1 cellular context compared by ENCODE assay signal in the genomic region with DNA sequence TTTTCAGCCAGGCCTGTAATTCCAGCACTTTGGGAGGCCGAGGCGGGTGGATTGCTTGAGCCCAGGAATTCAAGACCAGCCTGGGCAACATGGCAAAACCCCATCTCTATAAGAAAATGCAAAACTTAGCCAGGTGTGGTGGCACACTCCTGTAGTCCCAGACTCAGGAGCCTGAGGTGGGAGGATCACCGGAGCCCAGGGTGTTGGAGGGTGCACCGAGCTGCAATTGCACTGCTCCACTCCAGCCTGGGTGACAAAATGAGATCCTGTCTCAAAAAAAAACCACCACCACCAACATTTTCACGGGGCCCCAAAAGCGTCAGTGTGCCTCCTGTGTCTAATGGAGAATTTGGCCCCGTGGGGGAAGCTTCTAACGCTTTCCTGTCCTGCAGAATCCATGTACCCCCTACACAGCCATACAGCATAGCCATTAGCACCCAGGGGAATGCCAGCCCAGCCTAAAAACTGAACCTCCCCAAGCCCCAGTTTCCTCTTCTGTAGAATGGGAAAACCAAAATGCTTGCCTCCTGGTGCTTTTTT.
TF ChIP-seq lines count a peak whose summit lies in the region.

No MANE protein-coding gene starts in this region.

TF ChIP-seq in GM12878, 131 proteins besides CTCF, POLR2A, EP300 and RAD21:
- TF ChIP-seq MXI1 (IDR thresholded peaks at IDR 0.05; ENCODE audit: low read depth, low read length), result no peak
- TF ChIP-seq, protein P1, sequence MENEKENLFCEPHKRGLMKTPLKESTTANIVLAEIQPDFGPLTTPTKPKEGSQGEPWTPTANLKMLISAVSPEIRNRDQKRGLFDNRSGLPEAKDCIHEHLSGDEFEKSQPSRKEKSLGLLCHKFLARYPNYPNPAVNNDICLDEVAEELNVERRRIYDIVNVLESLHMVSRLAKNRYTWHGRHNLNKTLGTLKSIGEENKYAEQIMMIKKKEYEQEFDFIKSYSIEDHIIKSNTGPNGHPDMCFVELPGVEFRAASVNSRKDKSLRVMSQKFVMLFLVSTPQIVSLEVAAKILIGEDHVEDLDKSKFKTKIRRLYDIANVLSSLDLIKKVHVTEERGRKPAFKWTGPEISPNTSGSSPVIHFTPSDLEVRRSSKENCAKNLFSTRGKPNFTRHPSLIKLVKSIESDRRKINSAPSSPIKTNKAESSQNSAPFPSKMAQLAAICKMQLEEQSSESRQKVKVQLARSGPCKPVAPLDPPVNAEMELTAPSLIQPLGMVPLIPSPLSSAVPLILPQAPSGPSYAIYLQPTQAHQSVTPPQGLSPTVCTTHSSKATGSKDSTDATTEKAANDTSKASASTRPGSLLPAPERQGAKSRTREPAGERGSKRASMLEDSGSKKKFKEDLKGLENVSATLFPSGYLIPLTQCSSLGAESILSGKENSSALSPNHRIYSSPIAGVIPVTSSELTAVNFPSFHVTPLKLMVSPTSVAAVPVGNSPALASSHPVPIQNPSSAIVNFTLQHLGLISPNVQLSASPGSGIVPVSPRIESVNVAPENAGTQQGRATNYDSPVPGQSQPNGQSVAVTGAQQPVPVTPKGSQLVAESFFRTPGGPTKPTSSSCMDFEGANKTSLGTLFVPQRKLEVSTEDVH (IDR thresholded peaks at IDR 0.05; ENCODE audit: low read depth, partially characterized antibody), result no peak
- TF ChIP-seq ZSCAN29 (IDR thresholded peaks at IDR 0.05), result no peak
- no peak for TF ChIP-seq MEF2B (IDR thresholded peaks at IDR 0.05; ENCODE audit: partially characterized antibody, poor library complexity, severe bottlenecking)
- TF ChIP-seq NFXL1 (IDR thresholded peaks at IDR 0.05; ENCODE audit: borderline replicate concordance), result no peak
- TF ChIP-seq PAX5 (IDR thresholded peaks at IDR 0.05; ENCODE audit: borderline replicate concordance, low read depth, low read length), result no peak
- no peak for TF ChIP-seq CEBPB (IDR thresholded peaks at IDR 0.05; ENCODE audit: borderline replicate concordance in 1 of 2, low read depth in 2 of 2, low read length in 2 of 2)
- no peak for TF ChIP-seq NFIC (IDR thresholded peaks at IDR 0.05; ENCODE audit: low read depth, low read length)
- no peak for TF ChIP-seq STAT3 (IDR thresholded peaks at IDR 0.05; ENCODE audit: low read depth, low read length)
- no peak for TF ChIP-seq TBL1XR1 (IDR thresholded peaks at IDR 0.05; ENCODE audit: low read depth, low read length)
- no peak for TF ChIP-seq SIN3A (IDR thresholded peaks at IDR 0.05; ENCODE audit: low read depth, low read length)
- TF ChIP-seq SREBF1 (IDR thresholded peaks at IDR 0.05; ENCODE audit: low read length), result no peak
- TF ChIP-seq CREB1 (IDR thresholded peaks at IDR 0.05; ENCODE audit: low read depth), result no peak
- no peak for TF ChIP-seq TCF12 (IDR thresholded peaks at IDR 0.05; ENCODE audit: low read depth, low read length)
- no peak for TF ChIP-seq REST (IDR thresholded peaks at IDR 0.05; ENCODE audit: low read depth, low read length)
- TF ChIP-seq PBX3 (IDR thresholded peaks at IDR 0.05; ENCODE audit: insufficient replicate concordance, low read depth, low read length), result no peak
- no peak for TF ChIP-seq ZNF384 (IDR thresholded peaks at IDR 0.05; ENCODE audit: borderline replicate concordance, low read depth, low read length)
- TF ChIP-seq, protein P2, sequence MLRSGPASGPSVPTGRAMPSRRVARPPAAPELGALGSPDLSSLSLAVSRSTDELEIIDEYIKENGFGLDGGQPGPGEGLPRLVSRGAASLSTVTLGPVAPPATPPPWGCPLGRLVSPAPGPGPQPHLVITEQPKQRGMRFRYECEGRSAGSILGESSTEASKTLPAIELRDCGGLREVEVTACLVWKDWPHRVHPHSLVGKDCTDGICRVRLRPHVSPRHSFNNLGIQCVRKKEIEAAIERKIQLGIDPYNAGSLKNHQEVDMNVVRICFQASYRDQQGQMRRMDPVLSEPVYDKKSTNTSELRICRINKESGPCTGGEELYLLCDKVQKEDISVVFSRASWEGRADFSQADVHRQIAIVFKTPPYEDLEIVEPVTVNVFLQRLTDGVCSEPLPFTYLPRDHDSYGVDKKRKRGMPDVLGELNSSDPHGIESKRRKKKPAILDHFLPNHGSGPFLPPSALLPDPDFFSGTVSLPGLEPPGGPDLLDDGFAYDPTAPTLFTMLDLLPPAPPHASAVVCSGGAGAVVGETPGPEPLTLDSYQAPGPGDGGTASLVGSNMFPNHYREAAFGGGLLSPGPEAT (IDR thresholded peaks at IDR 0.05; ENCODE audit: low read depth), result no peak
- no peak for TF ChIP-seq ELK1 (IDR thresholded peaks at IDR 0.05; ENCODE audit: low read depth, low read length)
